15 cellular contexts compared by ENCODE assay signal in the genomic region with DNA sequence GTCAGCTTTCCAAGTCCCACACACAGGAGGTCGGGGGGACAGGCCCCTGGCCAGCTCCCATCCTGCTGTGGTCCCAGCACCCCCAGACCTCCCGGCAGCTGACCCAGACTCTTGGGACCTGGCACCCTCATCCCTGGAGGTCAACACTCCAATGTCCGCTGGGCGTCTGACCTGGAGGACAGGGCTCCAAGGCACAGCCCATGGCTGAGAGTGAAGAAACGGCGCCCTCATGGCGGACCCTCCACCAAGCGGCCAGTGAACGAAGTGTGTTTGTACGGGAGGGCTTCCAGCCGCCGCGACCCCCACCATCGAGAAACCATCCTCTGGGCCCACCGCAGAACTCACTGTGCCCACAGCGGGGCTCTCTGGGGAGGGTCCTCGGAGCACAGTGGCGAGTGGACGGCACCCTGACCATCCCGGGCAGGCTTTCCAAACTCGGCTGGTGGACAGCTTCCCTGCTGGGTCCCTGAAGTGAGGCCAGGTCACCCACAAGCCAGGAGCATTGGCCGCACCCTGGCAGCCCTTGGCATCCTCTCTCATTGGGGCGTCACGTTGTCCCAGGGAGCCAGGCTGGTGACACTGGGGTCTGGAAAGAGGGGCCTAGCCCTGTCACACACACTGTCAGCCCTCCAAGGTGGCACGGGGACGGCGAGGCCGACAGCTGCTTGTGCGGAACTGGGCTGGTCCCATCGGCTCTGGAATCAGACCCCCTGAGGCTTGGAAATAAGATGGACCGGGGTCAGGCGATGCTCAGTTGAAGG. TPM values are rescaled to one million over a fixed set of nuclear protein-coding genes. Genes with fewer than 3 reads are reported as not detected.
DNase-seq lines count a peak whose midpoint lies in the region; ATAC-seq and FAIRE-seq lines count a peak whose summit lies in the region.
"Had no signal": no experiment of that assay in that cellular context is flagged by ENCODE, and none has a peak within 500 bp of the region (broad histone marks: within the 10 kb centered on the region; RNA-seq: fewer than 3 reads in every experiment).

No MANE protein-coding gene starts in this region.

- no peak overlapping the region for H2BK120ac ChIP-seq in trophoblast cell (ENCODE audit: insufficient read depth, low read length, poor library complexity)

- intact Hi-C loops in right cardiac atrium (cut with DNase I): no loop called here

- no peaks in the 10 kb centered on the region for H3K9me3 ChIP-seq in right cardiac atrium (ENCODE audit: control insufficient read depth, low read length)
- peaks cover 2% of the 10 kb centered on the region for H3K9me3 ChIP-seq in trophoblast cell (ENCODE audit: insufficient read depth, low read depth, low read length)

- H3K79me2 ChIP-seq in trophoblast cell (ENCODE audit: control insufficient read depth, insufficient read depth, low read length, poor library complexity): no peaks in the 10 kb centered on the region

- no peak overlapping the region for H2AFZ ChIP-seq in trophoblast cell (ENCODE audit: insufficient read depth, low read length, poor library complexity)

- no peaks in the 10 kb centered on the region for H3K9me3 Mint-ChIP-seq in activated T-cell treated with anti-CD3 and anti-CD28 coated beads, Interleukin-2, amount 50 U/mL, for 24 hours
- no peaks in the 10 kb centered on the region for H3K9me3 Mint-ChIP-seq in activated T-cell treated with anti-CD3 and anti-CD28 coated beads, Interleukin-2, amount 50 U/mL, for 4 hours

- no peaks in the 10 kb centered on the region for H3K27me3 ChIP-seq in right cardiac atrium (ENCODE audit: control insufficient read depth, insufficient read depth)
- H3K27me3 ChIP-seq in trophoblast cell (ENCODE audit: insufficient read depth, low read length): no peaks in the 10 kb centered on the region

- H3K18ac ChIP-seq in trophoblast cell (ENCODE audit: low read length): no peak overlapping the region

- H3K36me3 ChIP-seq in trophoblast cell (ENCODE audit: control insufficient read depth in 1 of 2, insufficient read depth in 2 of 2, low read length in 2 of 2) (no peaks in the 10 kb centered on the region), urinary bladder (ENCODE audit: insufficient read depth) (no peaks in the 10 kb centered on the region)

- no peaks in the 10 kb centered on the region for H3K36me3 Mint-ChIP-seq in activated T-cell treated with anti-CD3 and anti-CD28 coated beads, Interleukin-2, amount 50 U/mL, for 24 hours (ENCODE audit: low read depth)
- no peaks in the 10 kb centered on the region for H3K36me3 Mint-ChIP-seq in activated T-cell treated with anti-CD3 and anti-CD28 coated beads, Interleukin-2, amount 50 U/mL, for 4 hours (ENCODE audit: insufficient read depth)
- H3K36me3 Mint-ChIP-seq: brain had no signal

- no peak overlapping the region for H3K14ac ChIP-seq in trophoblast cell (ENCODE audit: low read length)

- no peak overlapping the region for H3K27ac Mint-ChIP-seq in activated T-cell treated with anti-CD3 and anti-CD28 coated beads, Interleukin-2, amount 50 U/mL, for 24 hours

- H3K4me3 ChIP-seq in right cardiac atrium (ENCODE audit: low read length) (no peak overlapping the region), trophoblast cell (ENCODE audit: low read depth, low read length) (peak overlapping the region; percentile 10), urinary bladder (ENCODE audit: low read depth, low read length) (no peak overlapping the region)
- H3K4me3 ChIP-seq: K562, lung had no signal

- FAIRE-seq in frontal cortex (lab: Jason Lieb, UNC): no peak
- FAIRE-seq: H54, K562, RCC 7860, TTC549 had no signal

- no peak overlapping the region for H4K91ac ChIP-seq in trophoblast cell (ENCODE audit: low read depth, low read length)

- no peak overlapping the region for H3K4me3 Mint-ChIP-seq in activated T-cell treated with anti-CD3 and anti-CD28 coated beads, Interleukin-2, amount 50 U/mL, for 24 hours
- H3K4me3 Mint-ChIP-seq in activated T-cell treated with anti-CD3 and anti-CD28 coated beads, Interleukin-2, amount 50 U/mL, for 4 hours: no peak overlapping the region

- H3K27ac ChIP-seq in right cardiac atrium (ENCODE audit: low read length) (peak overlapping the region; percentile 80), trophoblast cell (ENCODE audit: low read depth, low read length) (no peak overlapping the region), urinary bladder (ENCODE audit: low read depth) (peak overlapping the region; percentile 83)

- 89% methylated on average over 32 of the region's 32 CpGs for WGBS in right cardiac atrium
- no CpG with 5 or more reads among the region's 32 CpGs for WGBS in trophoblast cell (ENCODE audit: extremely low coverage, insufficient coverage, insufficient read length)
- 89% methylated on average over 32 of the region's 32 CpGs for WGBS in urinary bladder

- H3K27me3 Mint-ChIP-seq in activated T-cell treated with anti-CD3 and anti-CD28 coated beads, Interleukin-2, amount 50 U/mL, for 24 hours: no peaks in the 10 kb centered on the region
- H3K27me3 Mint-ChIP-seq in activated T-cell treated with anti-CD3 and anti-CD28 coated beads, Interleukin-2, amount 50 U/mL, for 4 hours (ENCODE audit: low read depth): peaks cover 6% of the 10 kb centered on the region
- H3K27me3 Mint-ChIP-seq: brain had no signal

- H2BK12ac ChIP-seq in trophoblast cell (ENCODE audit: low read length): no peak overlapping the region

- H4K12ac ChIP-seq in trophoblast cell (ENCODE audit: low read depth, low read length): no peak overlapping the region

- no peaks in the 10 kb centered on the region for H3K79me1 ChIP-seq in trophoblast cell (ENCODE audit: low read length)

- H2BK5ac ChIP-seq in trophoblast cell (ENCODE audit: low read depth, low read length, poor library complexity): no peak overlapping the region

- no peak overlapping the region for H3K4me2 ChIP-seq in trophoblast cell (ENCODE audit: low read length)

- ATAC-seq in activated T-cell treated with anti-CD3 and anti-CD28 coated beads, Interleukin-2, amount 50 U/mL, for 4 hours: no peak
- peak; percentile 16 to 25 for ATAC-seq in right cardiac atrium

- peak; percentile 16 for DNase-seq in activated T-cell treated with anti-CD3 and anti-CD28 coated beads, Interleukin-2, amount 50 U/mL, for 24 hours
- DNase-seq in activated T-cell treated with anti-CD3 and anti-CD28 coated beads, Interleukin-2, amount 50 U/mL, for 4 hours: no peak
- DNase-seq in right cardiac atrium (peak in 2 of 3 donors; percentile 56 to 69), trophoblast cell (no peak), ecto neural progenitor cell (ENCODE audit: low spot score) (no peak), frontal cortex (ENCODE audit: low spot score in 2 of 2) (no peak)
- no peak for DNase-seq in central memory CD4-positive, alpha-beta T cell
- DNase-seq: activated T-cell treated with anti-CD3 and anti-CD28 coated beads for 4 hours had no signal

- H3K4me1 Mint-ChIP-seq in activated T-cell treated with anti-CD3 and anti-CD28 coated beads, Interleukin-2, amount 50 U/mL, for 24 hours (ENCODE audit: low read depth): peaks cover 21% of the 10 kb centered on the region
- peaks cover 3% of the 10 kb centered on the region for H3K4me1 Mint-ChIP-seq in activated T-cell treated with anti-CD3 and anti-CD28 coated beads, Interleukin-2, amount 50 U/mL, for 4 hours (ENCODE audit: low read depth)

- H3K23ac ChIP-seq in trophoblast cell (ENCODE audit: low read length): no peak overlapping the region

- H3K4me1 ChIP-seq in right cardiac atrium (ENCODE audit: control insufficient read depth, insufficient read depth, low read length) (peaks cover 5% of the 10 kb centered on the region), trophoblast cell (ENCODE audit: control insufficient read depth in 1 of 2, insufficient read depth in 2 of 2, low read length in 2 of 2) (peaks cover 2 to 10% of the 10 kb centered on the region in 2 experiments), urinary bladder (ENCODE audit: insufficient read depth) (no peaks in the 10 kb centered on the region)

- no peak overlapping the region for H3K9ac ChIP-seq in trophoblast cell (ENCODE audit: low read length)

- H2AK5ac ChIP-seq in trophoblast cell (ENCODE audit: low read length): no peak overlapping the region

- H4K8ac ChIP-seq in trophoblast cell (ENCODE audit: low read depth, low read length): no peak overlapping the region

- H3K4ac ChIP-seq in trophoblast cell (ENCODE audit: low read depth, low read length): no peak overlapping the region

RNA-seq across cellular contexts. Expression of gene COL6A2, which starts 47.8 kb away (rescaled TPM):
- total RNA-seq in activated T-cell treated with anti-CD3 and anti-CD28 coated beads, Interleukin-2, amount 50 U/mL, for 4 hours: 1 to 10 TPM; 4.8 to 7.7 (median 5.7) TPM
- total RNA-seq in right cardiac atrium (100 to 1,000 TPM; 198 to 323 (median 274) TPM), urinary bladder (1,109 TPM), frontal cortex (15.5 TPM)
- polyA plus RNA-seq in right cardiac atrium (210 TPM), urinary bladder (1,471 TPM)
- polyA plus RNA-seq in trophoblast cell (2013): 53.6 and 55.1 TPM in 2 replicates

Comparison
In these comparisons a context has a peak if more than half of its experiments do, and no peak if none do; other contexts are left out.
1. DNase-seq: peak in activated T-cell treated with anti-CD3 and anti-CD28 coated beads, Interleukin-2, amount 50 U/mL, for 24 hours (single experiment) and right cardiac atrium (2 of 3); none in activated T-cell treated with anti-CD3 and anti-CD28 coated beads, Interleukin-2, amount 50 U/mL, for 4 hours (single experiment), trophoblast cell (0 of 2), ecto neural progenitor cell (single experiment), central memory CD4-positive, alpha-beta T cell (single experiment) and frontal cortex (0 of 2).
2. ATAC-seq: peak in right cardiac atrium (2 of 2); none in activated T-cell treated with anti-CD3 and anti-CD28 coated beads, Interleukin-2, amount 50 U/mL, for 4 hours (0 of 2).
3. RNA of gene COL6A2, which starts 47.8 kb away (total RNA-seq): 1,109 TPM in urinary bladder (single experiment) and 198 to 323 TPM in right cardiac atrium; 15.5 TPM in frontal cortex (single experiment) and 4.8 to 7.7 TPM in activated T-cell treated with anti-CD3 and anti-CD28 coated beads, Interleukin-2, amount 50 U/mL, for 4 hours; every median in the first group is over 10 times any median in the second.